ENCODE assay signal across 9 cellular contexts in genomic region chr3:152272771-152273242, GRCh38. TPM values are rescaled to one million over a fixed set of nuclear protein-coding genes. Genes with fewer than 3 reads are reported as not detected.
DNase-seq lines count a peak whose midpoint lies in the region; ATAC-seq and TF ChIP-seq lines count a peak whose summit lies in the region.
"Had no signal": no experiment of that assay in that cellular context is flagged by ENCODE, and none has a peak within 500 bp of the region (broad histone marks: within the 10 kb centered on the region; RNA-seq: fewer than 3 reads in every experiment).

No MANE protein-coding gene starts in this region.

- H2BK120ac ChIP-seq in neuronal stem cell (ENCODE audit: low read depth, low read length), result no peak overlapping the region

- POLR2A ChIA-PET in activated CD4-positive, alpha-beta T cell treated with anti-CD3 and anti-CD28 coated beads, Interleukin-2, amount 10 ng/mL, durations not matched to agents 7 days and 5 days (lab: Charles Lee), result interaction anchor here (1.0 to 1.1 kb wide), 2 partner anchors 12 to 29 kb away, joined by 3 to 4 read pairs; no protein-coding TSS in a partner anchor

- H3K9ac ChIP-seq in neuronal stem cell (ENCODE audit: low read depth, low read length, poor library complexity), result no peak overlapping the region

- H3K27me3 ChIP-seq in neuronal stem cell (ENCODE audit: control insufficient read depth in 3 of 3, insufficient read depth in 3 of 3, low read depth in 1 of 3, low read length in 3 of 3), result no peaks in the 10 kb centered on the region

- no peak overlapping the region for H2AK5ac ChIP-seq in neuronal stem cell (ENCODE audit: low read depth, low read length)

- no peak for DNase-seq in activated T-cell treated with anti-CD3 and anti-CD28 coated beads, Interleukin-2, amount 50 U/mL, for 24 hours
- DNase-seq in activated T-cell treated with anti-CD3 and anti-CD28 coated beads, Interleukin-2, amount 50 U/mL, for 48 hours, result no peak
- no peak for DNase-seq in activated CD4-positive, alpha-beta T cell treated with anti-CD3 and anti-CD28 coated beads, Interleukin-2, amount 10 ng/mL, durations not matched to agents 7 days and 5 days
- DNase-seq in foreskin fibroblast (peak; percentile 81 to 88), SW480 (ENCODE audit: low spot score) (no peak), neuronal stem cell (ENCODE audit: low spot score) (no peak)

- no peak for TF ChIP-seq CTCF in foreskin fibroblast (IDR thresholded peaks at IDR 0.05; ENCODE audit: low read depth, low read length)

- peaks cover 2% of the 10 kb centered on the region in 2 donors for H3K4me1 ChIP-seq in neuronal stem cell (ENCODE audit: control insufficient read depth in 2 of 2, insufficient read depth in 1 of 2, low read depth in 1 of 2, low read length in 2 of 2)

- no peak overlapping the region for H3K23ac ChIP-seq in neuronal stem cell (ENCODE audit: low read depth, low read length, poor library complexity)

- H3K18ac ChIP-seq in neuronal stem cell (ENCODE audit: low read length), result no peak overlapping the region

- no peak overlapping the region for H2BK15ac ChIP-seq in neuronal stem cell (ENCODE audit: low read length)

- no peaks in the 10 kb centered on the region for H3K9me3 ChIP-seq in neuronal stem cell (replicated peaks in 1 of 2; ENCODE audit: control insufficient read depth in 2 of 2, insufficient read depth in 1 of 2, low read depth in 1 of 2, low read length in 2 of 2)

- no peak overlapping the region for H4K91ac ChIP-seq in neuronal stem cell (ENCODE audit: low read depth, low read length, poor library complexity)

- H3K14ac ChIP-seq in neuronal stem cell (ENCODE audit: low read length), result no peak overlapping the region

- peak overlapping the region; percentile 17 to 62 for H3K4me3 ChIP-seq in foreskin fibroblast (ENCODE audit: low read depth in 1 of 2, low read length in 2 of 2)
- no peak overlapping the region for H3K4me3 ChIP-seq in neuronal stem cell (ENCODE audit: low read length in 2 of 2)

- H3K4me2 ChIP-seq in neuronal stem cell (ENCODE audit: insufficient read depth, low read length, poor library complexity, severe bottlenecking), result no peak overlapping the region

- H3K9me3 Mint-ChIP-seq in activated T-cell treated with anti-CD3 and anti-CD28 coated beads, Interleukin-2, amount 50 U/mL, for 24 hours, result no peaks in the 10 kb centered on the region
- H3K9me3 Mint-ChIP-seq in activated CD4-positive, alpha-beta T cell treated with anti-CD3 and anti-CD28 coated beads, Interleukin-2, amount 10 ng/mL, durations not matched to agents 7 days and 5 days, result no peaks in the 10 kb centered on the region
- H3K9me3 Mint-ChIP-seq: nephron had no signal

- H2BK12ac ChIP-seq in neuronal stem cell (ENCODE audit: low read length), result no peak overlapping the region

- H3K27ac Mint-ChIP-seq in activated T-cell treated with anti-CD3 and anti-CD28 coated beads, Interleukin-2, amount 50 U/mL, for 24 hours, result peak overlapping the region; percentile 92
- peak overlapping the region; percentile 67 for H3K27ac Mint-ChIP-seq in activated CD4-positive, alpha-beta T cell treated with anti-CD3 and anti-CD28 coated beads, Interleukin-2, amount 10 ng/mL, durations not matched to agents 7 days and 5 days
- H3K27ac Mint-ChIP-seq: nephron had no signal

- H3K27ac ChIP-seq in temporal lobe (ENCODE audit: low read depth, low read length), result peak overlapping the region; percentile 65
- H3K27ac ChIP-seq in neuronal stem cell (replicated peaks; ENCODE audit: low read length), result no peak overlapping the region

- no peak overlapping the region for H2BK5ac ChIP-seq in neuronal stem cell (ENCODE audit: low read length)

- H3K79me1 ChIP-seq in neuronal stem cell (ENCODE audit: low read depth, low read length), result no peaks in the 10 kb centered on the region

- no peak for ATAC-seq in HG02938 (IDR thresholded peaks at IDR 0.05; ENCODE audit: unreplicated experiment)

- CTCF ChIA-PET in activated CD4-positive, alpha-beta T cell treated with anti-CD3 and anti-CD28 coated beads, Interleukin-2, amount 10 ng/mL, durations not matched to agents 7 days and 5 days (lab: Charles Lee), result interaction anchor here (1.3 to 2.3 kb wide), 3 partner anchors 9 to 164 kb away, joined by 3 to 11 read pairs (median 4); no protein-coding TSS in a partner anchor

- no peak overlapping the region for H3K4ac ChIP-seq in neuronal stem cell (ENCODE audit: low read length)

- H3K4me3 Mint-ChIP-seq in activated T-cell treated with anti-CD3 and anti-CD28 coated beads, Interleukin-2, amount 50 U/mL, for 24 hours, result peak overlapping the region; percentile 96
- H3K4me3 Mint-ChIP-seq in activated CD4-positive, alpha-beta T cell treated with anti-CD3 and anti-CD28 coated beads, Interleukin-2, amount 10 ng/mL, durations not matched to agents 7 days and 5 days, result peak overlapping the region; percentile 91

- H2AFZ ChIP-seq in neuronal stem cell (ENCODE audit: low read length), result no peak overlapping the region

- no peak overlapping the region for H4K8ac ChIP-seq in neuronal stem cell (ENCODE audit: low read depth, low read length)

- peaks cover 53% of the 10 kb centered on the region for H3K36me3 Mint-ChIP-seq in activated T-cell treated with anti-CD3 and anti-CD28 coated beads, Interleukin-2, amount 50 U/mL, for 24 hours (ENCODE audit: low read depth)
- peaks cover 55% of the 10 kb centered on the region for H3K36me3 Mint-ChIP-seq in activated CD4-positive, alpha-beta T cell treated with anti-CD3 and anti-CD28 coated beads, Interleukin-2, amount 10 ng/mL, durations not matched to agents 7 days and 5 days (ENCODE audit: low read depth)

- no CpG with 5 or more reads among the region's 3 CpGs for WGBS in neuronal stem cell (ENCODE audit: extremely low coverage in 2 of 2, insufficient read length in 2 of 2, insufficient replicate concordance in 1 of 2), 2 donors

- H3K4me1 Mint-ChIP-seq in activated T-cell treated with anti-CD3 and anti-CD28 coated beads, Interleukin-2, amount 50 U/mL, for 24 hours (ENCODE audit: low read depth), result peaks cover 50% of the 10 kb centered on the region
- H3K4me1 Mint-ChIP-seq in activated CD4-positive, alpha-beta T cell treated with anti-CD3 and anti-CD28 coated beads, Interleukin-2, amount 10 ng/mL, durations not matched to agents 7 days and 5 days, result peaks cover 45% of the 10 kb centered on the region

- H3K27me3 Mint-ChIP-seq in activated T-cell treated with anti-CD3 and anti-CD28 coated beads, Interleukin-2, amount 50 U/mL, for 24 hours, result no peaks in the 10 kb centered on the region
- H3K27me3 Mint-ChIP-seq in activated CD4-positive, alpha-beta T cell treated with anti-CD3 and anti-CD28 coated beads, Interleukin-2, amount 10 ng/mL, durations not matched to agents 7 days and 5 days, result no peaks in the 10 kb centered on the region

- H3K36me3 ChIP-seq in neuronal stem cell (replicated peaks in 1 of 2; ENCODE audit: control insufficient read depth in 2 of 2, insufficient read depth in 2 of 2, low read length in 2 of 2), result no peaks in the 10 kb centered on the region

RNA-seq across cellular contexts. Expression of gene MBNL1, which starts 4.1 kb away (rescaled TPM):
- total RNA-seq in activated CD4-positive, alpha-beta T cell treated with anti-CD3 and anti-CD28 coated beads, Interleukin-2, amount 10 ng/mL, durations not matched to agents 7 days and 5 days, result 100 to 1,000 TPM; 437 to 559 TPM
- total RNA-seq in temporal lobe, result 32.9 TPM
- polyA plus RNA-seq in neuronal stem cell (2013, experiment 1 of 2), result 5.8 TPM
- 6.1 TPM for polyA plus RNA-seq in neuronal stem cell (2013, experiment 2 of 2)

Comparison
In these comparisons a context has a peak if more than half of its experiments do, and no peak if none do; other contexts are left out.
1. DNase-seq: peak in foreskin fibroblast (2 of 2); none in activated T-cell treated with anti-CD3 and anti-CD28 coated beads, Interleukin-2, amount 50 U/mL, for 24 hours (single experiment), activated T-cell treated with anti-CD3 and anti-CD28 coated beads, Interleukin-2, amount 50 U/mL, for 48 hours (0 of 2), activated CD4-positive, alpha-beta T cell treated with anti-CD3 and anti-CD28 coated beads, Interleukin-2, amount 10 ng/mL, durations not matched to agents 7 days and 5 days (single experiment), SW480 (single experiment) and neuronal stem cell (single experiment).
2. H3K4me3 ChIP-seq: peak in foreskin fibroblast (2 of 2); none in neuronal stem cell (0 of 2).
3. RNA of gene MBNL1, which starts 4.1 kb away (total RNA-seq): 437 to 559 TPM in activated CD4-positive, alpha-beta T cell treated with anti-CD3 and anti-CD28 coated beads, Interleukin-2, amount 10 ng/mL, durations not matched to agents 7 days and 5 days; 32.9 TPM in temporal lobe (single experiment); every median in the first group is over 10 times any median in the second.